In genomic region chr14:77409131-77409533, GRCh38 we compare ENCODE assay signal across 9 cellular contexts. TPM values are rescaled to one million over a fixed set of nuclear protein-coding genes. Genes with fewer than 3 reads are reported as not detected.
A peak's percentile ranks its signal among the peaks of the same experiment; 100 is the strongest.
DNase-seq lines count a peak whose midpoint lies in the region; ATAC-seq and TF ChIP-seq lines count a peak whose summit lies in the region.
"Had no signal": no experiment of that assay in that cellular context is flagged by ENCODE, and none has a peak within 500 bp of the region (broad histone marks: within the 10 kb centered on the region; RNA-seq: fewer than 3 reads in every experiment).

No MANE protein-coding gene starts in this region.

- ATAC-seq in RWPE2 (ENCODE audit: low read depth) (peak; percentile 64; the same call in 2 of the 3 replicates), body of pancreas (no peak), omental fat pad (ENCODE audit: low FRiP score) (no peak), HG02981 (IDR thresholded peaks at IDR 0.05; ENCODE audit: unreplicated experiment) (no peak)

- POLR2A ChIA-PET in BJ (lab: Charles Lee) = no interaction called here

- DNase-seq in BJ (ENCODE audit: low read depth) (no peak), H4 (ENCODE audit: low spot score) (peak; percentile 47), RWPE2 (ENCODE audit: low spot score) (no peak), hepatocyte (ENCODE audit: low spot score) (peak; percentile 37), T1000 (lab: John Stamatoyannopoulos, UW) (no peak), body of pancreas (no peak), omental fat pad (ENCODE audit: low spot score) (no peak)
- DNase-seq: HCEC 1CT had no signal

- no peaks in the 10 kb centered on the region for H3K79me2 ChIP-seq in hepatocyte

- H4K20me1 ChIP-seq in hepatocyte (ENCODE audit: insufficient read depth, poor library complexity, severe bottlenecking) = no peaks in the 10 kb centered on the region

- H3K4me2 ChIP-seq in hepatocyte = no peak overlapping the region

- no peaks in the 10 kb centered on the region for H3K27me3 ChIP-seq in BJ (ENCODE audit: control insufficient read depth, insufficient read depth, low read length)
- H3K27me3 ChIP-seq in RWPE2 (ENCODE audit: insufficient read depth, poor library complexity, severe bottlenecking) = peaks cover 3% of the 10 kb centered on the region
- no peaks in the 10 kb centered on the region for H3K27me3 ChIP-seq in hepatocyte
- H3K27me3 ChIP-seq in body of pancreas = no peaks in the 10 kb centered on the region

- 15% methylated on average over 3 of the region's 3 CpGs for WGBS in hepatocyte (ENCODE audit: low lambda C conversion rate, missing lambda C conversion rate)
- 47 to 52% methylated on average over 3 of the region's 3 CpGs for WGBS in body of pancreas, 2 donors

- intact Hi-C loops in body of pancreas (cut with DNase I) = no loop called here

- TF ChIP-seq POLR2A in body of pancreas (IDR thresholded peaks at IDR 0.05) = no peak

- H3K27ac ChIP-seq in RWPE2 (ENCODE audit: poor library complexity, severe bottlenecking) (no peak overlapping the region), hepatocyte (no peak overlapping the region), body of pancreas (no peak overlapping the region)

- 0 out of 2 replicates have a peak, but pooled peaks have one; percentile 12 for TF ChIP-seq CTCF in BJ (IDR thresholded peaks at IDR 0.05; ENCODE audit: insufficient read depth, low read depth, low read length)
- TF ChIP-seq CTCF in RWPE2 (IDR thresholded peaks at IDR 0.05; ENCODE audit: poor library complexity, severe bottlenecking) = peak; percentile 57
- peak; percentile 39 for TF ChIP-seq CTCF in hepatocyte (IDR thresholded peaks at IDR 0.05; ENCODE audit: poor library complexity)
- no peak for TF ChIP-seq CTCF in body of pancreas (IDR thresholded peaks at IDR 0.05)
- no peak for TF ChIP-seq CTCF in omental fat pad (IDR thresholded peaks at IDR 0.05)

- CTCF ChIA-PET in BJ (lab: Yijun Ruan, JAX) = interaction anchor here (0.8 kb wide), 1 partner anchor 107 kb away, joined by 4 read pairs; no protein-coding TSS in a partner anchor

- H3K4me3 ChIP-seq in BJ (ENCODE audit: low read depth, low read length) (no peak overlapping the region), RWPE2 (ENCODE audit: severe bottlenecking) (no peak overlapping the region), hepatocyte (no peak overlapping the region), body of pancreas (no peak overlapping the region)

- H2AFZ ChIP-seq in hepatocyte = no peak overlapping the region

- H3K36me3 ChIP-seq in BJ (ENCODE audit: control insufficient read depth, insufficient read depth, low read length) (no peaks in the 10 kb centered on the region), RWPE2 (ENCODE audit: low read depth) (no peaks in the 10 kb centered on the region), hepatocyte (replicated peaks; ENCODE audit: insufficient read depth, low read depth) (no peaks in the 10 kb centered on the region), body of pancreas (replicated peaks in 1 of 2; ENCODE audit: insufficient read depth in 1 of 2, low read depth in 2 of 2) (no peaks in the 10 kb centered on the region)

- H3K4me1 ChIP-seq in RWPE2 (ENCODE audit: insufficient read depth, poor library complexity, severe bottlenecking) = no peaks in the 10 kb centered on the region
- H3K4me1 ChIP-seq in hepatocyte (ENCODE audit: insufficient read depth) = no peaks in the 10 kb centered on the region
- no peaks in the 10 kb centered on the region for H3K4me1 ChIP-seq in body of pancreas

- H3K9me3 ChIP-seq in RWPE2 (ENCODE audit: severe bottlenecking) (no peaks in the 10 kb centered on the region), hepatocyte (ENCODE audit: low read depth) (no peaks in the 10 kb centered on the region), body of pancreas (no peaks in the 10 kb centered on the region)

- H3K9me2 ChIP-seq in hepatocyte (replicated peaks; ENCODE audit: insufficient read depth) = no peaks in the 10 kb centered on the region

RNA-seq across cellular contexts. Expression of gene NOXRED1, which starts 14.2 kb away (rescaled TPM):
- 0.16 and 0.18 TPM in 2 replicates for polyA plus RNA-seq in BJ (2011; rRNA removed)
- polyA minus RNA-seq in BJ (2011; rRNA and poly(A)+ RNA removed) = 0.14 and 0.57 TPM in 2 replicates
- total RNA-seq in H4 (2014; rRNA removed; shearing (Covaris generic)) = not detected in 2 replicates
- total RNA-seq in hepatocyte = 0.13 and 0.40 TPM in 2 replicates
- polyA plus RNA-seq in hepatocyte = 0.10 TPM in 1 of 2 replicates, not detected in the other
- 1 to 10 TPM in 1 of 2 donors, under 1 TPM in 1; 0.52 to 5.3 TPM for total RNA-seq in body of pancreas
- under 1 TPM in 2 of 4 donors, not detected in 2; 0.28 to 0.47 TPM for total RNA-seq in omental fat pad

RNA-seq across cellular contexts. Expression of gene SAMD15, which starts 32.0 kb away (rescaled TPM):
- polyA plus RNA-seq in BJ (2011; rRNA removed) (0.34 and 1.4 TPM in 2 replicates), hepatocyte (0.51 and 2.2 TPM in 2 replicates)
- 0.62 and 0.76 TPM in 2 replicates for polyA minus RNA-seq in BJ (2011; rRNA and poly(A)+ RNA removed)
- total RNA-seq in H4 (2014; rRNA removed; shearing (Covaris generic)) = 2.1 and 3.6 TPM in 2 replicates
- total RNA-seq in hepatocyte (0.90 and 1.2 TPM in 2 replicates), body of pancreas (under 1 TPM in 1 of 2 donors, not detected in 1; 0.52 TPM), omental fat pad (1 to 10 TPM in 1 of 4 donors, under 1 TPM in 2, not detected in 1; 0.25 to 2.2 (median 0.84) TPM)

RNA-seq across cellular contexts. Expression of gene TMED8, which starts 32.2 kb away (rescaled TPM):
- polyA plus RNA-seq in BJ (2011; rRNA removed) (4.2 and 6.6 TPM in 2 replicates), hepatocyte (4.0 and 4.2 TPM in 2 replicates)
- polyA minus RNA-seq in BJ (2011; rRNA and poly(A)+ RNA removed) = 5.6 and 6.1 TPM in 2 replicates
- 7.0 and 8.5 TPM in 2 replicates for total RNA-seq in H4 (2014; rRNA removed; shearing (Covaris generic))
- total RNA-seq in hepatocyte (15.8 and 16.0 TPM in 2 replicates), body of pancreas (1 to 10 TPM; 6.9 to 7.5 TPM), omental fat pad (10 to 100 TPM; 10.1 to 15.8 (median 12.3) TPM)

RNA-seq across cellular contexts. Expression of gene VIPAS39, which starts 48.3 kb away (rescaled TPM):
- polyA plus RNA-seq in BJ (2011; rRNA removed) (31.3 and 38.4 TPM in 2 replicates), hepatocyte (11.7 and 13.0 TPM in 2 replicates)
- 15.5 and 24.2 TPM in 2 replicates for polyA minus RNA-seq in BJ (2011; rRNA and poly(A)+ RNA removed)
- 21.6 and 28.1 TPM in 2 replicates for total RNA-seq in H4 (2014; rRNA removed; shearing (Covaris generic))
- total RNA-seq in hepatocyte (22.6 and 29.2 TPM in 2 replicates), body of pancreas (10 to 100 TPM in 1 of 2 donors, 1 to 10 TPM in 1; 6.3 to 17.1 TPM), omental fat pad (10 to 100 TPM in 3 of 4 donors, 1 to 10 TPM in 1; 9.5 to 17.3 (median 14.3) TPM)

RNA-seq across cellular contexts. Expression of gene AHSA1, which starts 48.8 kb away (rescaled TPM):
- 90.1 and 126 TPM in 2 replicates for polyA plus RNA-seq in BJ (2011; rRNA removed)
- polyA minus RNA-seq in BJ (2011; rRNA and poly(A)+ RNA removed) = 61.3 and 93.9 TPM in 2 replicates
- 224 and 235 TPM in 2 replicates for total RNA-seq in H4 (2014; rRNA removed; shearing (Covaris generic))
- 111 and 126 TPM in 2 replicates for total RNA-seq in hepatocyte
- 127 and 128 TPM in 2 replicates for polyA plus RNA-seq in hepatocyte
- total RNA-seq in body of pancreas = 10 to 100 TPM; 25.1 to 35.3 TPM
- 100 to 1,000 TPM in 2 of 4 donors, 10 to 100 TPM in 2; 82.4 to 158 (median 101) TPM for total RNA-seq in omental fat pad

Comparison
In these comparisons a context has a peak if more than half of its experiments do, and no peak if none do; other contexts are left out.
1. DNase-seq: peak in H4 (single experiment) and hepatocyte (single experiment); none in BJ (single experiment), RWPE2 (single experiment), T1000 (single experiment), body of pancreas (0 of 4) and omental fat pad (single experiment).
2. CTCF ChIP-seq: peak in BJ (single experiment), RWPE2 (single experiment) and hepatocyte (single experiment); none in body of pancreas (0 of 7) and omental fat pad (0 of 3).